In the genomic region with DNA sequence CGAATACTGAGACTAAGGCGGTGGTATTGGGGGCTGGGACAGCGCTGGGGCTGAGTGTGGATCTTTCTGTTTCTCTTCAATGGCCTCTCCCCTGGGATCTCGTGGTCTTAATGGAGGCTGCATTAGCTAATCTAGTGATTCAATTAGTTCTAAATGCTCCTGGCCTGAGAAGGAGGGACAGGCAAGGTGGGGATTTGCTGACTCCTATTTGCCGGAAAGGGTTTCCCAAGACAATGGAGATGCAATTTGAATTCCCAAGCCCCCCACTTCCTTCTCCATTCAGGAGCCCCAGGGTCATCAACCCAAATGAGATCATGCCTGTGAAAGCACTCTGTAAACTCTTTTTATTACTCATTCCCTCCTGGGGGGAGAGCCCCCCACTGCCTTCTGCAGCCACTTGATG, we compare ENCODE assay signal across 18 cellular contexts.
"Had no signal": no experiment of that assay in that cellular context is flagged by ENCODE, and none has a peak within 500 bp of the region (broad histone marks: within the 10 kb centered on the region; RNA-seq: fewer than 3 reads in every experiment).

No MANE protein-coding gene starts in this region.

- H3K36me3 Mint-ChIP-seq: activated naive CD8-positive, alpha-beta T cell treated with anti-CD3 and anti-CD28 coated beads for 36 hours; brain; mesothelial cell of epicardium had no signal

- H3K27ac ChIP-seq: coronary artery, esophagus squamous epithelium, lower lobe of right lung, sigmoid colon, spleen, upper lobe of left lung had no signal

- H3K4me3 Mint-ChIP-seq: activated naive CD8-positive, alpha-beta T cell treated with anti-CD3 and anti-CD28 coated beads for 36 hours; brain; central memory CD8-positive, alpha-beta T cell; mesothelial cell of epicardium; nephron progenitor cell; stimulated activated naive CD8-positive, alpha-beta T cell treated with anti-CD3 and anti-CD28 coated beads, Interleukin-15, amount 100 ng/mL, for 72 hours had no signal

- H3K4me1 ChIP-seq: esophagus squamous epithelium, lower lobe of right lung, sigmoid colon, spleen, upper lobe of left lung had no signal

- H3K27ac Mint-ChIP-seq: activated naive CD8-positive, alpha-beta T cell treated with anti-CD3 and anti-CD28 coated beads for 36 hours; brain; mesothelial cell of epicardium; nephron progenitor cell; stimulated activated naive CD8-positive, alpha-beta T cell treated with anti-CD3 and anti-CD28 coated beads, Interleukin-15, amount 100 ng/mL, for 72 hours had no signal

- ATAC-seq: left colon; lower lobe of right lung; stimulated activated naive CD8-positive, alpha-beta T cell treated with anti-CD3 and anti-CD28 coated beads, Interleukin-15, amount 100 ng/mL, for 72 hours had no signal

- H3K27me3 Mint-ChIP-seq: activated naive CD8-positive, alpha-beta T cell treated with anti-CD3 and anti-CD28 coated beads for 36 hours; stimulated activated naive CD8-positive, alpha-beta T cell treated with anti-CD3 and anti-CD28 coated beads, Interleukin-15, amount 100 ng/mL, for 72 hours had no signal

- H3K4me3 ChIP-seq: coronary artery, esophagus squamous epithelium, lower lobe of right lung, sigmoid colon, spleen, upper lobe of left lung had no signal

- H3K27me3 ChIP-seq: sigmoid colon, upper lobe of left lung had no signal

- H3K36me3 ChIP-seq: esophagus squamous epithelium, lower lobe of right lung, sigmoid colon, spleen, upper lobe of left lung had no signal

- H3K9me3 ChIP-seq: esophagus squamous epithelium, lower lobe of right lung, sigmoid colon, upper lobe of left lung had no signal

- H3K9me3 Mint-ChIP-seq: activated naive CD8-positive, alpha-beta T cell treated with anti-CD3 and anti-CD28 coated beads for 36 hours; central memory CD8-positive, alpha-beta T cell; stimulated activated naive CD8-positive, alpha-beta T cell treated with anti-CD3 and anti-CD28 coated beads, Interleukin-15, amount 100 ng/mL, for 72 hours had no signal

- H3K4me1 Mint-ChIP-seq: activated naive CD8-positive, alpha-beta T cell treated with anti-CD3 and anti-CD28 coated beads for 36 hours; central memory CD8-positive, alpha-beta T cell; mesothelial cell of epicardium; stimulated activated naive CD8-positive, alpha-beta T cell treated with anti-CD3 and anti-CD28 coated beads, Interleukin-15, amount 100 ng/mL, for 72 hours had no signal

- DNase-seq: activated CD4-positive, alpha-beta T cell treated with anti-CD3 and anti-CD28 coated beads, Interleukin-2, amount 50 U/mL, for 1 hour; activated CD8-positive, alpha-beta memory T cell treated with anti-CD3 and anti-CD28 coated beads for 24 hours; activated naive CD8-positive, alpha-beta T cell treated with anti-CD3 and anti-CD28 coated beads for 36 hours; amygdala; esophagus squamous epithelium; hippocampal formation; left colon; lower lobe of right lung; nephron progenitor cell; sigmoid colon; spleen; stimulated activated naive CD8-positive, alpha-beta T cell treated with anti-CD3 and anti-CD28 coated beads, Interleukin-15, amount 100 ng/mL, for 72 hours; T-helper 2 cell; upper lobe of left lung had no signal
